Comparison of ENCODE assay signal across 9 cellular contexts in genomic region chr3:28050895-28051294, GRCh38.
DNase-seq lines count a peak whose midpoint lies in the region; ATAC-seq and TF ChIP-seq lines count a peak whose summit lies in the region.
"Had no signal": no experiment of that assay in that cellular context is flagged by ENCODE, and none has a peak within 500 bp of the region (broad histone marks: within the 10 kb centered on the region; RNA-seq: fewer than 3 reads in every experiment).

No MANE protein-coding gene starts in this region.

- H3K4me3 ChIP-seq in epithelial cell of esophagus (ENCODE audit: low read length): no peak overlapping the region
- H3K4me3 ChIP-seq: cardiac muscle cell had no signal

- H3K27ac Mint-ChIP-seq in activated naive CD4-positive, alpha-beta T cell treated with anti-CD3 and anti-CD28 coated beads, Interleukin-2, amount 10 ng/mL, durations not matched to agents 7 days and 5 days: no peak overlapping the region

- H3K36me3 Mint-ChIP-seq in activated naive CD4-positive, alpha-beta T cell treated with anti-CD3 and anti-CD28 coated beads, Interleukin-2, amount 10 ng/mL, durations not matched to agents 7 days and 5 days: no peaks in the 10 kb centered on the region

- intact Hi-C loops in posterior vena cava (cut with DNase I): no loop called here

- H3K9me3 Mint-ChIP-seq in activated naive CD4-positive, alpha-beta T cell treated with anti-CD3 and anti-CD28 coated beads, Interleukin-2, amount 10 ng/mL, durations not matched to agents 7 days and 5 days: no peaks in the 10 kb centered on the region

- no peak overlapping the region for H3K4me3 Mint-ChIP-seq in activated naive CD4-positive, alpha-beta T cell treated with anti-CD3 and anti-CD28 coated beads, Interleukin-2, amount 10 ng/mL, durations not matched to agents 7 days and 5 days

- DNase-seq in activated naive CD4-positive, alpha-beta T cell treated with Interleukin-2 at 50 U/mL for 16 hours: peak; percentile 21
- DNase-seq in activated naive CD4-positive, alpha-beta T cell treated with anti-CD3 and anti-CD28 coated beads, Interleukin-2, amount 10 ng/mL, durations not matched to agents 7 days and 5 days: no peak
- DNase-seq in RPMI8226: peak; percentile 32
- peak; percentile 98 for DNase-seq in epithelial cell of esophagus (ENCODE audit: low read depth)
- peak; percentile 42 for DNase-seq in stimulated activated naive CD8-positive, alpha-beta T cell treated with anti-CD3 and anti-CD28 coated beads, Interleukin-15, Interleukin-2, amounts not matched to agents 100 U/mL and 50 U/mL, for 24 hours
- no peak for DNase-seq in posterior vena cava (ENCODE audit: low spot score)
- no peak for DNase-seq in DMS114 treated with DMSO at 0.1 percent for 48 hours (lab: John Stamatoyannopoulos, UW; ENCODE audit: unreplicated experiment)

- H3K4me1 Mint-ChIP-seq in activated naive CD4-positive, alpha-beta T cell treated with anti-CD3 and anti-CD28 coated beads, Interleukin-2, amount 10 ng/mL, durations not matched to agents 7 days and 5 days: no peaks in the 10 kb centered on the region

- CTCF ChIA-PET in activated naive CD4-positive, alpha-beta T cell treated with anti-CD3 and anti-CD28 coated beads, Interleukin-2, amount 10 ng/mL, durations not matched to agents 7 days and 5 days (lab: Charles Lee): no interaction called here

- no peaks in the 10 kb centered on the region for H3K27me3 Mint-ChIP-seq in activated naive CD4-positive, alpha-beta T cell treated with anti-CD3 and anti-CD28 coated beads, Interleukin-2, amount 10 ng/mL, durations not matched to agents 7 days and 5 days

- TF ChIP-seq CTCF in epithelial cell of esophagus (IDR thresholded peaks at IDR 0.05; ENCODE audit: insufficient read depth, low read depth, low read length, missing control alignments): no peak

- ATAC-seq in stimulated activated naive CD8-positive, alpha-beta T cell treated with anti-CD3 and anti-CD28 coated beads, Interleukin-15, Interleukin-2, amounts not matched to agents 100 U/mL and 50 U/mL, for 24 hours: peak; percentile 87
- ATAC-seq in GM18867 (IDR thresholded peaks at IDR 0.05; ENCODE audit: unreplicated experiment): no peak

Comparison
In these comparisons a context has a peak if more than half of its experiments do, and no peak if none do; other contexts are left out.
1. DNase-seq: peak in activated naive CD4-positive, alpha-beta T cell treated with Interleukin-2 at 50 U/mL for 16 hours (single experiment), RPMI8226 (single experiment), epithelial cell of esophagus (single experiment) and stimulated activated naive CD8-positive, alpha-beta T cell treated with anti-CD3 and anti-CD28 coated beads, Interleukin-15, Interleukin-2, amounts not matched to agents 100 U/mL and 50 U/mL, for 24 hours (single experiment); none in activated naive CD4-positive, alpha-beta T cell treated with anti-CD3 and anti-CD28 coated beads, Interleukin-2, amount 10 ng/mL, durations not matched to agents 7 days and 5 days (single experiment), posterior vena cava (single experiment) and DMS114 treated with DMSO at 0.1 percent for 48 hours (single experiment).